37 cellular contexts compared by ENCODE assay signal in genomic region chr17:17457680-17458079, GRCh38.
"Had no signal": no experiment of that assay in that cellular context is flagged by ENCODE, and none has a peak within 500 bp of the region (broad histone marks: within the 10 kb centered on the region; RNA-seq: fewer than 3 reads in every experiment).

No MANE protein-coding gene starts in this region.

- FAIRE-seq: astrocyte, TTC549 had no signal

- H3K27me3 ChIP-seq: adrenal gland, body of pancreas, brain microvascular endothelial cell, breast epithelium had no signal

- H3K4me3 ChIP-seq: adrenal gland, body of pancreas, breast epithelium had no signal

- H3K4me3 Mint-ChIP-seq: activated B cell treated with CpG ODN at 0.5 μM for 24 hours; activated CD4-positive, alpha-beta memory T cell treated with anti-CD3 and anti-CD28 coated beads for 36 hours; activated CD4-positive, alpha-beta T cell treated with anti-CD3 and anti-CD28 coated beads, Interleukin-2, amount 10 ng/mL, durations not matched to agents 24 days and 14 days; activated CD8-positive, alpha-beta T cell treated with anti-CD3 and anti-CD28 coated beads for 36 hours; activated naive CD4-positive, alpha-beta T cell treated with anti-CD3 and anti-CD28 coated beads for 36 hours; activated naive CD8-positive, alpha-beta T cell treated with anti-CD3 and anti-CD28 coated beads for 36 hours; activated T-cell treated with anti-CD3 and anti-CD28 coated beads, Interleukin-2, amount 50 U/mL, for 4 hours; activated T-cell treated with anti-CD3 and anti-CD28 coated beads, Interleukin-2, amount 50 U/mL, for 72 hours; activated T-helper 1 cell treated with anti-CD3 and anti-CD28 coated beads, Interleukin-12 subunit alpha, Interleukin-12 subunit beta, Interleukin-2, Interleukin-4 antibody, amounts not matched to agents 30 ng/mL and 10 ng/mL and 1 ng/mL, durations not matched to agents 14 hours and 24 hours and 36 hours; activated T-helper 17 cell treated with anti-CD3 and anti-CD28 coated beads, Interleukin-2, amount 50 U/mL, for 72 hours; T-helper 1 cell treated with Interleukin-12 subunit alpha and Interleukin-12 subunit beta and Interleukin-4 antibody, amounts not matched to agents 30 μg/mL and 1 μg/mL, for 36 hours; T-helper 2 cell treated with Interferon-gamma antibody and Interleukin-4, amounts not matched to agents 5 μg/mL and 100 μg/mL, for 36 hours had no signal

- H3K27ac Mint-ChIP-seq: activated B cell treated with CpG ODN at 0.5 μM for 24 hours; activated CD4-positive, alpha-beta memory T cell treated with anti-CD3 and anti-CD28 coated beads for 36 hours; activated CD4-positive, alpha-beta T cell treated with anti-CD3 and anti-CD28 coated beads, Interleukin-2, amount 10 ng/mL, durations not matched to agents 24 days and 14 days; activated CD8-positive, alpha-beta T cell treated with anti-CD3 and anti-CD28 coated beads for 36 hours; activated naive CD4-positive, alpha-beta T cell treated with anti-CD3 and anti-CD28 coated beads for 36 hours; activated naive CD4-positive, alpha-beta T cell treated with anti-CD3 and anti-CD28 coated beads, Interleukin-2, amount 50 U/mL, for 72 hours; activated naive CD8-positive, alpha-beta T cell treated with anti-CD3 and anti-CD28 coated beads for 36 hours; activated T-cell treated with anti-CD3 and anti-CD28 coated beads, Interleukin-2, amount 50 U/mL, for 72 hours; activated T-helper 1 cell treated with anti-CD3 and anti-CD28 coated beads, Interleukin-12 subunit alpha, Interleukin-12 subunit beta, Interleukin-2, Interleukin-4 antibody, amounts not matched to agents 30 ng/mL and 10 ng/mL and 1 ng/mL, durations not matched to agents 14 hours and 24 hours and 36 hours; activated T-helper 17 cell treated with anti-CD3 and anti-CD28 coated beads, Interleukin-2, amount 50 U/mL, for 72 hours; T-helper 1 cell treated with Interleukin-12 subunit alpha and Interleukin-12 subunit beta and Interleukin-4 antibody, amounts not matched to agents 30 μg/mL and 1 μg/mL, for 36 hours; T-helper 2 cell treated with Interferon-gamma antibody and Interleukin-4, amounts not matched to agents 5 μg/mL and 100 μg/mL, for 36 hours had no signal

- H3K27me3 Mint-ChIP-seq: activated B cell treated with CpG ODN at 0.5 μM for 24 hours; activated CD8-positive, alpha-beta T cell treated with anti-CD3 and anti-CD28 coated beads for 36 hours; activated naive CD8-positive, alpha-beta T cell treated with anti-CD3 and anti-CD28 coated beads for 36 hours; activated T-helper 17 cell treated with anti-CD3 and anti-CD28 coated beads, Interleukin-2, amount 50 U/mL, for 72 hours had no signal

- H3K27ac ChIP-seq: adrenal gland, body of pancreas, brain microvascular endothelial cell, breast epithelium, VCaP had no signal

- DNase-seq: activated B cell treated with CpG ODN at 0.5 μM for 24 hours; activated CD4-positive, alpha-beta memory T cell treated with anti-CD3 and anti-CD28 coated beads for 36 hours; activated CD4-positive, alpha-beta T cell treated with anti-CD3 and anti-CD28 coated beads for 4 hours; activated CD4-positive, alpha-beta T cell treated with anti-CD3 and anti-CD28 coated beads, Interleukin-2, amount 10 ng/mL, durations not matched to agents 24 days and 14 days; activated CD4-positive, alpha-beta T cell treated with anti-CD3 and anti-CD28 coated beads, Interleukin-2, amount 50 U/mL, for 1 hour; activated CD4-positive, alpha-beta T cell treated with anti-CD3 and anti-CD28 coated beads, Interleukin-2, amount 50 U/mL, for 4 hours; activated CD4-positive, CD25-positive, alpha-beta regulatory T cell treated with anti-CD3 and anti-CD28 coated beads, Interleukin-2, amount 50 U/mL, for 72 hours; activated CD8-positive, alpha-beta memory T cell treated with anti-CD3 and anti-CD28 coated beads, Interleukin-2, amount 50 U/mL, for 4 hours; activated CD8-positive, alpha-beta T cell treated with anti-CD3 and anti-CD28 coated beads for 36 hours; activated effector memory CD4-positive, alpha-beta T cell treated with anti-CD3 and anti-CD28 coated beads, Interleukin-2, amount 50 U/mL, for 16 hours; activated gamma-delta T cell treated with Interleukin-2 at 50 U/mL for 16 hours; activated naive CD4-positive, alpha-beta T cell; activated naive CD4-positive, alpha-beta T cell treated with anti-CD3 and anti-CD28 coated beads for 36 hours; activated naive CD4-positive, alpha-beta T cell treated with anti-CD3 and anti-CD28 coated beads, Interleukin-2, amount 50 U/mL, for 16 hours; activated naive CD8-positive, alpha-beta T cell treated with anti-CD3 and anti-CD28 coated beads for 36 hours; activated T-cell treated with anti-CD3 and anti-CD28 coated beads for 4 hours; activated T-cell treated with anti-CD3 and anti-CD28 coated beads, Interleukin-2, amount 50 U/mL, for 1 hour; activated T-cell treated with anti-CD3 and anti-CD28 coated beads, Interleukin-2, amount 50 U/mL, for 4 hours; activated T-cell treated with anti-CD3 and anti-CD28 coated beads, Interleukin-2, amount 50 U/mL, for 72 hours; adrenal gland; amniotic stem cell; aorta; body of pancreas; brain microvascular endothelial cell; central memory CD4-positive, alpha-beta T cell; T-helper 1 cell; T-helper 2 cell; T-helper 9 cell had no signal

- H3K36me3 Mint-ChIP-seq: activated CD4-positive, alpha-beta memory T cell treated with anti-CD3 and anti-CD28 coated beads for 36 hours; activated naive CD4-positive, alpha-beta T cell treated with anti-CD3 and anti-CD28 coated beads, Interleukin-2, amount 50 U/mL, for 72 hours; activated naive CD8-positive, alpha-beta T cell treated with anti-CD3 and anti-CD28 coated beads for 36 hours had no signal

- H3K9me3 ChIP-seq: adrenal gland, body of pancreas, breast epithelium had no signal

- H3K4me1 ChIP-seq: adrenal gland, body of pancreas, breast epithelium had no signal

- H3K36me3 ChIP-seq: adrenal gland, brain microvascular endothelial cell, breast epithelium had no signal

- H3K4me1 Mint-ChIP-seq: activated B cell treated with CpG ODN at 0.5 μM for 24 hours; activated CD4-positive, alpha-beta T cell treated with anti-CD3 and anti-CD28 coated beads, Interleukin-2, amount 10 ng/mL, durations not matched to agents 24 days and 14 days; activated naive CD8-positive, alpha-beta T cell treated with anti-CD3 and anti-CD28 coated beads for 36 hours had no signal
